ENCODE assay signal across 1 cellular context in the genomic region with DNA sequence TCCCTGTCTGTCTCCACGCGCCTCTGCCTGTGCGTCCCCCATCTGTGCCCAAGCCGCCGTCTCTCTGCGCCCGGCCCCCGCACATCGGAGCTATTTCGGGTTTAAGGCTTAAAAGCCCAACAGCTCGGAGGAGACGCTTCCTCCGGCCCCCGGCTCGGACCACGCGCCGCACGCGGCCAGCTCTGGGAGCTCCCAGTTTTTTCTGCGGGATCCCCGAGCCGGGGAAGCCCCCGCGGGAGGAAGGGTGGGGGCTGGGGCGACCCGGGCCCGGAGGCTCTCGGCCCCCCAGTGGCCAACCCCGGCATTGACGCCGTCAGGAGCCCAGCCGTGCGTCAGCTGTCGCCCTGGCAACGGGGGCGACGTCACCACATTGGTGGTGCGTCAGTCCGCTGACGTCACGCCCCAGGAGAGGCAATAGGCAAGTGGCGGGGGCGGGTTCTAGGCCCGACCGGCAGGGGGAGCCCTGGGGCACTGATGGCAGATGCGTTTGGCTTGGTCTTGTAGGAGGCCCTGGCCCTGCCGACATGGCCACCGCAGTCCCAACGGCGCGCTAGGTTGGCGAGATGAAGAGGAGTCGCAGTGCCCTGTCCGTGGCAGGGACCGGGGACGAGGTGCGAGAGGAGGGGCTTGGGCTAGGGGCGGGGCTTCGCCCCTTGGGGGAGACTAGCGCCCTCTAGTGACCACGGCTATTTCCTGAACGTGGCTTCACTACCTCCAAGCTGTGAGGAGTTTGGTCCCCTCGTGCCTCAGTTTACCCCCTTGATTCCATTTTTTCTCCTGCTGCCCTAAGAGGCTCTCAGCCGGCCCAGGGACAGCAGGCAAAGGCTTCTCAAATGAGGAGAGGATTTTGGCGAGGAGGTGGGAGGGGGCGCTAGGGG.
A peak's percentile ranks its signal among the peaks of the same experiment; 100 is the strongest.
TF ChIP-seq lines count a peak whose summit lies in the region.

No MANE protein-coding gene starts in this region.

TF ChIP-seq in K562, 482 proteins besides CTCF, POLR2A, EP300 and RAD21 (continued from another document):
- TF ChIP-seq TEAD1 (CRISPR knock-in tag; IDR thresholded peaks at IDR 0.05) (peak; percentile 77 to 86; a peak in 3 of 4 replicates), XRCC4 (IDR thresholded peaks at IDR 0.05; ENCODE audit: extremely low read depth, insufficient read depth, insufficient read length) (no peak)
